18 cellular contexts compared by ENCODE assay signal in the genomic region with DNA sequence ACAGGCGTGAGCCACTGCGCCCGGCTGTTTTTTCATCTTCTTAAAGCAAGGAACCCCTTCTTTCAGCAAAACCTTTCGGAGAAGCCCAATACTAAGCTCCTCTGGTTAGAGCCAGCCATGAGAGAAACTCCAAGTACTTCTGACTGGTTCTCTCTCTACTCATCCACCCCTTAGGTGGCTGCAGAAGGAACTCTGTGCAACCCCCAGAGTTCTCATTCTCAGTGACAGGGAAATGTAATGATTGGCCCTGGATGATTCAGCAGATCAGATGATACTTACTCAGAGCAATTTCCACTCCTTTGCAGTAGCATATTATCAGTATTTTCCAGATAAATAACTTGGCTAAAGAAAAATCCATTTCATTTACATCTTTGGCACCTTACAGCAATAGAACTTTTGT. TPM values are rescaled to one million over a fixed set of nuclear protein-coding genes. Genes with fewer than 3 reads are reported as not detected.
A peak's percentile ranks its signal among the peaks of the same experiment; 100 is the strongest.
DNase-seq lines count a peak whose midpoint lies in the region; ATAC-seq and TF ChIP-seq lines count a peak whose summit lies in the region.
"Had no signal": no experiment of that assay in that cellular context is flagged by ENCODE, and none has a peak within 500 bp of the region (broad histone marks: within the 10 kb centered on the region; RNA-seq: fewer than 3 reads in every experiment).

No MANE protein-coding gene starts in this region.

- POLR2A ChIA-PET in PC-9 (lab: Charles Lee; ENCODE audit: unreplicated experiment): no interaction called here

- H3K4me3 Mint-ChIP-seq in Calu3 (ENCODE audit: low read depth, unreplicated experiment) (peak overlapping the region; percentile 69), endothelial cell (ENCODE audit: unreplicated experiment) (no peak overlapping the region)
- no peak overlapping the region for H3K4me3 Mint-ChIP-seq in activated T-cell treated with anti-CD3 and anti-CD28 coated beads, Interleukin-2, amount 50 U/mL, for 24 hours
- H3K4me3 Mint-ChIP-seq: activated B cell treated with CpG ODN at 0.5 μM for 24 hours; CD4-positive, alpha-beta memory T cell; naive B cell; stimulated activated naive CD8-positive, alpha-beta T cell treated with anti-CD3 and anti-CD28 coated beads, Interleukin-15, Interleukin-2, amounts not matched to agents 100 ng/mL and 50 ng/mL, for 24 hours had no signal

- H2BK5ac ChIP-seq in mesendoderm (ENCODE audit: low read length): no peak overlapping the region

- CTCF ChIA-PET in Calu3 (lab: Charles Lee): interaction anchor here (0.7 kb wide), 1 partner anchor 234 kb away, joined by 8 read pairs; no protein-coding TSS in a partner anchor
- CTCF ChIA-PET in PC-9 (lab: Charles Lee): no interaction called here

- peak overlapping the region; percentile 73; the same call in 1 of the 2 replicates for H2AFZ ChIP-seq in PC-9

- H3K4me3 ChIP-seq in PC-9 (peak overlapping the region; percentile 62; the same call in 1 of the 2 replicates), dorsolateral prefrontal cortex (peak overlapping the region in 54 of 59 donors; percentile 6 to 74 (median 56)), mesendoderm (ENCODE audit: low read length) (no peak overlapping the region)

- H3K4me2 ChIP-seq in PC-9: peak overlapping the region; percentile 80
- H3K4me2 ChIP-seq in mesendoderm (ENCODE audit: low read length): no peak overlapping the region
- H3K4me2 ChIP-seq: KMS-11 had no signal

- H2AK5ac ChIP-seq in mesendoderm (ENCODE audit: low read length): no peak overlapping the region

- H3K36me3 Mint-ChIP-seq in Calu3 (ENCODE audit: insufficient read depth, unreplicated experiment) (peaks cover 70% of the 10 kb centered on the region), endothelial cell (ENCODE audit: low read depth, unreplicated experiment) (no peaks in the 10 kb centered on the region)
- no peaks in the 10 kb centered on the region for H3K36me3 Mint-ChIP-seq in activated T-cell treated with anti-CD3 and anti-CD28 coated beads, Interleukin-2, amount 50 U/mL, for 24 hours (ENCODE audit: low read depth)
- H3K36me3 Mint-ChIP-seq: CD4-positive, alpha-beta memory T cell; naive B cell had no signal

- H3K9me2 ChIP-seq in PC-9 (ENCODE audit: insufficient read depth): no peaks in the 10 kb centered on the region

- H3K27ac Mint-ChIP-seq in Calu3 (ENCODE audit: unreplicated experiment) (peak overlapping the region; percentile 77), endothelial cell (ENCODE audit: unreplicated experiment) (no peak overlapping the region)
- H3K27ac Mint-ChIP-seq in activated T-cell treated with anti-CD3 and anti-CD28 coated beads, Interleukin-2, amount 50 U/mL, for 24 hours: no peak overlapping the region
- H3K27ac Mint-ChIP-seq: activated B cell treated with CpG ODN at 0.5 μM for 24 hours; CD4-positive, alpha-beta memory T cell; stimulated activated naive CD8-positive, alpha-beta T cell treated with anti-CD3 and anti-CD28 coated beads, Interleukin-15, Interleukin-2, amounts not matched to agents 100 ng/mL and 50 ng/mL, for 24 hours had no signal

- intact Hi-C loops in Calu3 (cut with micrococcal nuclease; ENCODE audit: unreplicated experiment) (no loop called here), PC-9 (cut with micrococcal nuclease; ENCODE audit: unreplicated experiment) (no loop called here), dorsolateral prefrontal cortex (cut with DNase I) (no loop called here)

- H3K4ac ChIP-seq in mesendoderm (ENCODE audit: low read depth, low read length): no peak overlapping the region

- no peak overlapping the region for H4K8ac ChIP-seq in mesendoderm (ENCODE audit: low read depth, low read length)

- H3K18ac ChIP-seq in mesendoderm (ENCODE audit: low read length): no peak overlapping the region

- H3K9me3 Mint-ChIP-seq in Calu3 (ENCODE audit: low read depth, unreplicated experiment) (no peaks in the 10 kb centered on the region), endothelial cell (ENCODE audit: unreplicated experiment) (no peaks in the 10 kb centered on the region)
- no peaks in the 10 kb centered on the region for H3K9me3 Mint-ChIP-seq in activated T-cell treated with anti-CD3 and anti-CD28 coated beads, Interleukin-2, amount 50 U/mL, for 24 hours
- H3K9me3 Mint-ChIP-seq: activated B cell treated with CpG ODN at 0.5 μM for 24 hours; CD4-positive, alpha-beta memory T cell; naive B cell; stimulated activated naive CD8-positive, alpha-beta T cell treated with anti-CD3 and anti-CD28 coated beads, Interleukin-15, Interleukin-2, amounts not matched to agents 100 ng/mL and 50 ng/mL, for 24 hours had no signal

- H3K36me3 ChIP-seq in PC-9 (ENCODE audit: low read depth): peaks cover 3% of the 10 kb centered on the region; the same call in 1 of the 2 replicates
- no peaks in the 10 kb centered on the region for H3K36me3 ChIP-seq in mesendoderm (ENCODE audit: control insufficient read depth, insufficient read depth, low read length)

- peaks cover 24% of the 10 kb centered on the region; the same call in 1 of the 2 replicates for H3F3A ChIP-seq in PC-9 (ENCODE audit: insufficient read depth, low read depth)

- no peaks in the 10 kb centered on the region for H3K79me1 ChIP-seq in mesendoderm (ENCODE audit: low read length)

- peak overlapping the region; percentile 85 for H2BK120ac ChIP-seq in mesendoderm (ENCODE audit: low read depth, low read length)

- no peak overlapping the region for H3K23ac ChIP-seq in mesendoderm (ENCODE audit: low read length)

- H3K4me1 ChIP-seq in PC-9 (replicated peaks; ENCODE audit: insufficient read depth) (peaks cover 18% of the 10 kb centered on the region), mesendoderm (ENCODE audit: control insufficient read depth, low read depth, low read length) (no peaks in the 10 kb centered on the region)

- peaks cover 2% of the 10 kb centered on the region for H3K4me1 Mint-ChIP-seq in Calu3 (ENCODE audit: low read depth, unreplicated experiment)
- H3K4me1 Mint-ChIP-seq in endothelial cell (ENCODE audit: unreplicated experiment): peaks cover 4% of the 10 kb centered on the region
- peaks cover 9% of the 10 kb centered on the region for H3K4me1 Mint-ChIP-seq in activated T-cell treated with anti-CD3 and anti-CD28 coated beads, Interleukin-2, amount 50 U/mL, for 24 hours (ENCODE audit: low read depth)

- H3K27ac ChIP-seq in PC-9 (peak overlapping the region; percentile 92), dorsolateral prefrontal cortex (peak overlapping the region in 56 of 59 donors; percentile 41 to 97 (median 89)), mesendoderm (ENCODE audit: low read depth, low read length) (no peak overlapping the region)
- H3K27ac ChIP-seq: KMS-11 had no signal

- H3K79me2 ChIP-seq in PC-9 (ENCODE audit: low read depth) (peaks cover 23% of the 10 kb centered on the region), mesendoderm (ENCODE audit: control insufficient read depth, insufficient read depth, low read length) (no peaks in the 10 kb centered on the region)

- BruUV-seq in Calu3 (replicated peaks; lab: Mats Ljungman, UMichigan) (no TSS peak), PC-9 (replicated peaks; lab: Mats Ljungman, UMichigan) (no TSS peak)

- no peak overlapping the region for H4K5ac ChIP-seq in mesendoderm (ENCODE audit: low read length)

- no peak for TF ChIP-seq CTCF in Calu3 (IDR thresholded peaks at IDR 0.05; ENCODE audit: unreplicated experiment)
- TF ChIP-seq CTCF in PC-9 (conservative IDR thresholded peaks at IDR 0.05): no peak
- no peak for TF ChIP-seq CTCF in dorsolateral prefrontal cortex (IDR thresholded peaks at IDR 0.05 in 54 of 56, conservative IDR thresholded peaks at IDR 0.05 in 2 of 56; ENCODE audit: low read depth in 1 of 56, partially characterized antibody in 56 of 56)
- TF ChIP-seq CTCF in endothelial cell (IDR thresholded peaks at IDR 0.05; ENCODE audit: unreplicated experiment): no peak

- no peak for ATAC-seq in HG02870 (IDR thresholded peaks at IDR 0.05; ENCODE audit: unreplicated experiment)
- ATAC-seq: left cardiac atrium, right cardiac atrium had no signal

- no peak overlapping the region for H2BK15ac ChIP-seq in mesendoderm (replicated peaks; ENCODE audit: low read depth)

- H3K9me3 ChIP-seq in PC-9 (ENCODE audit: insufficient read depth, low read depth): no peaks in the 10 kb centered on the region

- DNase-seq in Calu3: peak; percentile 15
- DNase-seq in PC-9: peak in 1 of 2 experiments; percentile 57
- DNase-seq in dorsolateral prefrontal cortex: no peak
- no peak for DNase-seq in mesendoderm
- no peak for DNase-seq in NCI-H1092 (lab: John Stamatoyannopoulos, UW)
- DNase-seq in endothelial cell (ENCODE audit: low spot score): no peak
- no peak for DNase-seq in activated T-cell treated with anti-CD3 and anti-CD28 coated beads, Interleukin-2, amount 50 U/mL, for 24 hours
- DNase-seq: activated B cell treated with CpG ODN at 0.5 μM for 24 hours; CD4-positive, alpha-beta memory T cell; left cardiac atrium; naive B cell; NCI-H1930; NCI-H82; right cardiac atrium; stimulated activated CD4-positive, alpha-beta T cell treated with anti-CD3 and anti-CD28 coated beads, Interleukin-4, amount 100 ng/mL, for 24 hours had no signal

- H3K56ac ChIP-seq in mesendoderm (ENCODE audit: low read length): no peak overlapping the region

- H4K20me1 ChIP-seq in PC-9 (ENCODE audit: insufficient read depth): no peaks in the 10 kb centered on the region

- H3K27me3 Mint-ChIP-seq in Calu3 (ENCODE audit: unreplicated experiment) (no peaks in the 10 kb centered on the region), endothelial cell (ENCODE audit: unreplicated experiment) (peaks cover 2% of the 10 kb centered on the region)
- peaks cover 47% of the 10 kb centered on the region for H3K27me3 Mint-ChIP-seq in activated T-cell treated with anti-CD3 and anti-CD28 coated beads, Interleukin-2, amount 50 U/mL, for 24 hours

- no CpG with 5 or more reads among the region's 4 CpGs for WGBS in mesendoderm (ENCODE audit: extremely low coverage, insufficient coverage, low lambda C conversion rate)

- H3K9ac ChIP-seq in mesendoderm (ENCODE audit: low read length): no peak overlapping the region
- H3K9ac ChIP-seq: KMS-11 had no signal

- no peaks in the 10 kb centered on the region for H3K27me3 ChIP-seq in PC-9 (ENCODE audit: insufficient read depth, low read depth)
- no peaks in the 10 kb centered on the region for H3K27me3 ChIP-seq in dorsolateral prefrontal cortex
- H3K27me3 ChIP-seq in mesendoderm (ENCODE audit: insufficient read depth, low read length, poor library complexity): no peaks in the 10 kb centered on the region

RNA-seq across cellular contexts. Expression of gene SPP1, which starts 3.1 kb away (rescaled TPM):
- total RNA-seq in Calu3 (2022) (1,002 and 1,878 TPM in 2 replicates), PC-9 (2021) (212 and 249 TPM in 2 replicates), dorsolateral prefrontal cortex (1,000 to 10,000 TPM in 7 of 120 experiments, 100 to 1,000 TPM in 112, 10 to 100 TPM in 1; 91.5 to 1,848 (median 415) TPM), endothelial cell (ENCODE audit: unreplicated experiment) (4.7 TPM)
- 15.4 TPM for polyA plus RNA-seq in mesendoderm (2013, experiment 1 of 2)
- polyA plus RNA-seq in mesendoderm (2013, experiment 2 of 2): 18.2 TPM
- total RNA-seq: activated B cell treated with CpG ODN at 0.5 μM for 24 hours had no signal
- polyA plus RNA-seq: CD4-positive, alpha-beta memory T cell had no signal

RNA-seq across cellular contexts. Expression of gene PKD2, which starts 28.8 kb away (rescaled TPM):
- total RNA-seq in Calu3 (2022): 30.4 and 31.6 TPM in 2 replicates
- 10.2 and 16.3 TPM in 2 replicates for total RNA-seq in PC-9 (2021)
- 10 to 100 TPM; 29.7 to 60.9 (median 40.7) TPM for total RNA-seq in dorsolateral prefrontal cortex
- polyA plus RNA-seq in mesendoderm (2013, experiment 1 of 2): 16.6 TPM
- polyA plus RNA-seq in mesendoderm (2013, experiment 2 of 2): 17.4 TPM
- 31.1 TPM for total RNA-seq in endothelial cell (ENCODE audit: unreplicated experiment)

Comparison
In these comparisons a context has a peak if more than half of its experiments do, and no peak if none do; other contexts are left out.
1. RNA of gene SPP1, which starts 3.1 kb away (total RNA-seq): 1,002 to 1,878 TPM in Calu3, 91.5 to 1,848 TPM in dorsolateral prefrontal cortex and 212 to 249 TPM in PC-9; 4.7 TPM in endothelial cell (single experiment); every median in the first group is over 10 times any median in the second.